In the genomic region with DNA sequence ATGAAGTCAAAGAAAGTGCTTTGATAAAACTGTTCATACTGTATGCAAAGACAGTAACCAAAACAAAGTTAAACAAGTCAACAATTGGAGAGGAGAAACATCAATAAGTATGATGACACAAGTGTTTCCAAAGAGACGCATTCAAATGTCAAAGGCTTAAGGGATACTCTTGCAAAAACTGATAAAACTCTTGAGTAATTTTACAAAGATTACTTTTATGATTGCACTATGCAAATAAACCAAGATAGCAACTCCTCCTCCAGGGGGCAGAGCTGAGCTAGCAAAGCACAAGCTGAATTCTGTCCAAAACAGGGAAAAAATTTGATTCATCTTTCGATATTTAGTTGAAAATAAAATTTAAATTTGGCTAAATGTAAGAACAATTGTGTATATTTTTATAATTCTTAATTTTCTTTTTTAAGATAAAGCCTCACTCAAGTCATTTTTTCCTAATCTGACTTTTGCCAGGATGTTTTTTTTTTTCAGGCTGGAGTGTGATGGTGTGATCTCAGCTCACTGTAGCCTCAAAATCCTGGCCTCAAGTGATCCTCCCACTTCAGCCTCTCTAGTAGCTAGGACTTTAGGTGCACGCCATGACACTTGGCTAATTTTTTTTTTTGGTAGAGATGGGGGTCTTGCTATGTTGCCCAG, we compare ENCODE assay signal across 8 cellular contexts.
DNase-seq lines count a peak whose midpoint lies in the region; ATAC-seq and TF ChIP-seq lines count a peak whose summit lies in the region.

No MANE protein-coding gene starts in this region.

- no peak for TF ChIP-seq EP300 in suprapubic skin (IDR thresholded peaks at IDR 0.05)

- H3K4me3 ChIP-seq in foreskin fibroblast (ENCODE audit: low read depth in 1 of 2, low read length in 2 of 2) = no peak overlapping the region
- H3K4me3 ChIP-seq in suprapubic skin = no peak overlapping the region

- H3K4me1 ChIP-seq in suprapubic skin = no peaks in the 10 kb centered on the region

- WGBS in suprapubic skin = 55% methylated on average over 3 of the region's 3 CpGs

- ATAC-seq in GM21528 (IDR thresholded peaks at IDR 0.05; ENCODE audit: low FRiP score, unreplicated experiment) (peak; percentile 53), sciatic nerve (no peak), esophagus mucosa (no peak)

- peak; percentile 45 for DNase-seq in EL
- peak; percentile 15 for DNase-seq in NCI-H1694 (lab: John Stamatoyannopoulos, UW)
- DNase-seq in activated CD8-positive, alpha-beta memory T cell treated with anti-CD3 and anti-CD28 coated beads, Interleukin-2, amount 50 U/mL, for 4 hours = peak; percentile 43
- peak in 1 of 2 donors; percentile 22 for DNase-seq in foreskin fibroblast
- DNase-seq in sciatic nerve (ENCODE audit: low spot score) = peak; percentile 72
- DNase-seq in suprapubic skin (ENCODE audit: low spot score in 2 of 2) = no peak

- H3K27ac ChIP-seq in suprapubic skin = no peak overlapping the region

- no peak for TF ChIP-seq POLR2A in suprapubic skin (IDR thresholded peaks at IDR 0.05)

- TF ChIP-seq CTCF in foreskin fibroblast (IDR thresholded peaks at IDR 0.05; ENCODE audit: low read depth, low read length) (peak; percentile 80), suprapubic skin (IDR thresholded peaks at IDR 0.05) (peak in 1 of 2 donors; percentile 48)

- intact Hi-C loops in sciatic nerve (cut with DNase I) = no loop called here

- H3K9me3 ChIP-seq in suprapubic skin = no peaks in the 10 kb centered on the region

- no peaks in the 10 kb centered on the region for H3K27me3 ChIP-seq in suprapubic skin

- no peaks in the 10 kb centered on the region for H3K36me3 ChIP-seq in suprapubic skin

Comparison
In these comparisons a context has a peak if more than half of its experiments do, and no peak if none do; other contexts are left out.
1. DNase-seq: peak in EL (single experiment), NCI-H1694 (single experiment), activated CD8-positive, alpha-beta memory T cell treated with anti-CD3 and anti-CD28 coated beads, Interleukin-2, amount 50 U/mL, for 4 hours (single experiment) and sciatic nerve (single experiment); none in suprapubic skin (0 of 2).